11 cellular contexts compared by ENCODE assay signal in genomic region chr3:41997702-41998551, GRCh38. TPM values are rescaled to one million over a fixed set of nuclear protein-coding genes. Genes with fewer than 3 reads are reported as not detected.
DNase-seq lines count a peak whose midpoint lies in the region; ATAC-seq and TF ChIP-seq lines count a peak whose summit lies in the region.
"Had no signal": no experiment of that assay in that cellular context is flagged by ENCODE, and none has a peak within 500 bp of the region (broad histone marks: within the 10 kb centered on the region; RNA-seq: fewer than 3 reads in every experiment).

No MANE protein-coding gene starts in this region.

- BruUV-seq in HCT116 (replicated peaks; lab: Mats Ljungman, UMichigan) = no TSS peak

- peak overlapping the region; percentile 81 for H3K27ac Mint-ChIP-seq in stimulated activated naive B cell treated with anti-CD40 and anti-IgM and Interleukin-4, amounts not matched to agents 10 μg/mL and 1 μg/mL and 100 μg/mL, for 72 hours

- intact Hi-C loops in HCT116 (cut with micrococcal nuclease) = no loop called here

- no peak overlapping the region for H3K9ac ChIP-seq in HCT116 (ENCODE audit: low read length)

- peaks cover 2 to 4% of the 10 kb centered on the region in 2 donors for H3K9me3 Mint-ChIP-seq in stimulated activated naive B cell treated with anti-CD40 and anti-IgM and Interleukin-4, amounts not matched to agents 10 μg/mL and 1 μg/mL and 100 μg/mL, for 72 hours

- no peaks in the 10 kb centered on the region for H3K27me3 ChIP-seq in HCT116 (ENCODE audit: insufficient read depth, low read length)
- H3K27me3 ChIP-seq in right atrium auricular region = no peaks in the 10 kb centered on the region
- H3K27me3 ChIP-seq: ovary had no signal

- H2AFZ ChIP-seq in HCT116 (ENCODE audit: low read depth, low read length, poor library complexity, severe bottlenecking) = no peak overlapping the region

- no peak for DNase-seq in HCT116 (ENCODE audit: low read depth, low spot score)
- DNase-seq in astrocyte of the hippocampus (ENCODE audit: low read depth, low spot score) = peak; percentile 48
- no peak for DNase-seq in right atrium auricular region (ENCODE audit: low spot score)
- no peak for DNase-seq in stimulated activated naive B cell treated with anti-CD40 and anti-IgM and Interleukin-4, amounts not matched to agents 10 μg/mL and 1 μg/mL and 100 μg/mL, for 72 hours
- no peak for DNase-seq in stimulated activated CD4-positive, alpha-beta T cell treated with anti-CD3 and anti-CD28 coated beads, Interleukin-15, amount 100 ng/mL, for 24 hours
- DNase-seq in mesenteric fat pad (ENCODE audit: low spot score) = no peak
- no peak for DNase-seq in activated CD4-positive, alpha-beta T cell treated with anti-CD3 and anti-CD28 coated beads, Interleukin-2, amount 50 U/mL, for 48 hours
- DNase-seq: activated CD4-positive, alpha-beta T cell treated with anti-CD3 and anti-CD28 coated beads, Interleukin-2, amount 50 U/mL, for 1 hour; NCI-H2171 treated with DMSO at 0.1 percent for 48 hours; ovary had no signal

- TF ChIP-seq POLR2A in HCT116 (IDR thresholded peaks at IDR 0.05; ENCODE audit: borderline replicate concordance, extremely low read depth, insufficient read depth, insufficient read length) = no peak

- H3K36me3 Mint-ChIP-seq in stimulated activated naive B cell treated with anti-CD40 and anti-IgM and Interleukin-4, amounts not matched to agents 10 μg/mL and 1 μg/mL and 100 μg/mL, for 72 hours = peaks cover 3 to 12% of the 10 kb centered on the region in 2 donors

- H3K27me3 Mint-ChIP-seq in stimulated activated naive B cell treated with anti-CD40 and anti-IgM and Interleukin-4, amounts not matched to agents 10 μg/mL and 1 μg/mL and 100 μg/mL, for 72 hours = no peaks in the 10 kb centered on the region

- POLR2A ChIA-PET in HCT116 (lab: Charles Lee) = no interaction called here

- H3K4me3 Mint-ChIP-seq in stimulated activated naive B cell treated with anti-CD40 and anti-IgM and Interleukin-4, amounts not matched to agents 10 μg/mL and 1 μg/mL and 100 μg/mL, for 72 hours = no peak overlapping the region

- no peaks in the 10 kb centered on the region for H4K20me1 ChIP-seq in HCT116 (ENCODE audit: insufficient read depth)

- TF ChIP-seq CTCF in HCT116 (IDR thresholded peaks at IDR 0.05 in 2 of 3, conservative IDR thresholded peaks at IDR 0.05 in 1 of 3; ENCODE audit: borderline replicate concordance in 1 of 3, insufficient read depth in 1 of 3, low read depth in 2 of 3, low read length in 2 of 3) = peak in 2 of 3 experiments; percentile 27 to 33; a peak in 3 of 6 replicates
- TF ChIP-seq CTCF in right atrium auricular region (IDR thresholded peaks at IDR 0.05) = peak; percentile 27 to 58

- peaks cover 12 to 20% of the 10 kb centered on the region in 2 donors for H3K4me1 Mint-ChIP-seq in stimulated activated naive B cell treated with anti-CD40 and anti-IgM and Interleukin-4, amounts not matched to agents 10 μg/mL and 1 μg/mL and 100 μg/mL, for 72 hours

- H3K27ac ChIP-seq in HCT116 (ENCODE audit: low read depth, low read length) (no peak overlapping the region), right atrium auricular region (no peak overlapping the region)
- H3K27ac ChIP-seq: ovary had no signal

- H3K4me1 ChIP-seq in HCT116 (ENCODE audit: control insufficient read depth in 1 of 2, insufficient read depth in 2 of 2, low read length in 2 of 2) (no peaks in the 10 kb centered on the region), right atrium auricular region (peaks cover 0 to 8% of the 10 kb centered on the region in 2 donors)

- H3K9me3 ChIP-seq in HCT116 (ENCODE audit: control insufficient read depth in 1 of 2, insufficient read depth in 1 of 2, low read depth in 1 of 2, low read length in 2 of 2) (no peaks in the 10 kb centered on the region), right atrium auricular region (no peaks in the 10 kb centered on the region)
- H3K9me3 ChIP-seq: ovary had no signal

- ATAC-seq in HCT116 = peak; percentile 46; the same call in 1 of the 2 replicates
- ATAC-seq in stimulated activated naive B cell treated with anti-CD40 and anti-IgM and Interleukin-4, amounts not matched to agents 10 μg/mL and 1 μg/mL and 100 μg/mL, for 72 hours (replicated peaks) = peak; percentile 39 to 45
- no peak for ATAC-seq in HG03565 (IDR thresholded peaks at IDR 0.05; ENCODE audit: unreplicated experiment)

- no peaks in the 10 kb centered on the region for H3K9me2 ChIP-seq in HCT116 (ENCODE audit: insufficient read depth)

- no peak overlapping the region for H3K4me3 ChIP-seq in HCT116 (replicated peaks in 1 of 2; ENCODE audit: low read depth in 1 of 2, low read length in 2 of 2)
- H3K4me3 ChIP-seq in right atrium auricular region = no peak overlapping the region
- H3K4me3 ChIP-seq: ovary had no signal

- RAD21 ChIA-PET in HCT116 (lab: Charles Lee; ENCODE audit: low non-redundant PET in 1 of 2, low total read pairs in 2 of 2, uncharacterized antibody in 2 of 2, unreplicated experiment in 2 of 2) = no interaction called here

- CTCF ChIA-PET in HCT116 (lab: Charles Lee) = no interaction called here

- H3K79me2 ChIP-seq in HCT116 (ENCODE audit: insufficient read depth, low read length) = no peaks in the 10 kb centered on the region

- no peaks in the 10 kb centered on the region for H3K36me3 ChIP-seq in HCT116 (ENCODE audit: control insufficient read depth in 1 of 2, insufficient read depth in 2 of 2, low read length in 2 of 2)
- H3K36me3 ChIP-seq in right atrium auricular region = no peaks in the 10 kb centered on the region
- H3K36me3 ChIP-seq: ovary had no signal

- no peak overlapping the region for H3K4me2 ChIP-seq in HCT116 (ENCODE audit: low read length)

- TF ChIP-seq RAD21 in HCT116 (IDR thresholded peaks at IDR 0.05; ENCODE audit: low read depth) = no peak

TF ChIP-seq in HCT116, 20 proteins besides CTCF, POLR2A, EP300 and RAD21 (continues in another document):
- no peak for TF ChIP-seq ZFX (IDR thresholded peaks at IDR 0.05)
- no peak for TF ChIP-seq MAX (IDR thresholded peaks at IDR 0.05)
- TF ChIP-seq ELF1 (IDR thresholded peaks at IDR 0.05; ENCODE audit: borderline replicate concordance, low read depth) = no peak
- no peak for TF ChIP-seq EZH2 (IDR thresholded peaks at IDR 0.05)
- TF ChIP-seq TCF7L2 (IDR thresholded peaks at IDR 0.05; ENCODE audit: borderline replicate concordance, extremely low read depth, insufficient read depth, insufficient read length) = no peak
- TF ChIP-seq CEBPB (IDR thresholded peaks at IDR 0.05; ENCODE audit: low read depth) = no peak
- no peak for TF ChIP-seq ZBTB33 (IDR thresholded peaks at IDR 0.05; ENCODE audit: extremely low read depth, insufficient replicate concordance, low read length)
- no peak for TF ChIP-seq SP1 (IDR thresholded peaks at IDR 0.05; ENCODE audit: low read depth)
- TF ChIP-seq CBX3 (IDR thresholded peaks at IDR 0.05; ENCODE audit: low read depth) = no peak
- no peak for TF ChIP-seq SRF (IDR thresholded peaks at IDR 0.05; ENCODE audit: low read depth)
- no peak for TF ChIP-seq REST (IDR thresholded peaks at IDR 0.05; ENCODE audit: low read depth)
- TF ChIP-seq SIN3A (IDR thresholded peaks at IDR 0.05; ENCODE audit: low read depth) = no peak
- no peak for TF ChIP-seq FOSL1 (IDR thresholded peaks at IDR 0.05; ENCODE audit: low read depth)

RNA-seq across cellular contexts. Expression of gene ULK4, which starts 36.0 kb away (rescaled TPM):
- total RNA-seq in HCT116 (2021; ENCODE audit: unreplicated experiment) (6.3 TPM), right atrium auricular region (10 to 100 TPM in 1 of 2 donors, 1 to 10 TPM in 1; 7.1 to 10.1 TPM), mesenteric fat pad (7.9 TPM)
- polyA plus RNA-seq in HCT116 (2012) = 1.3 TPM in 2 replicates
